ENCODE assay signal across 24 cellular contexts in genomic region chr2:233676046-233676445, GRCh38. TPM values are rescaled to one million over a fixed set of nuclear protein-coding genes. Genes with fewer than 3 reads are reported as not detected.
DNase-seq lines count a peak whose midpoint lies in the region; ATAC-seq, FAIRE-seq and TF ChIP-seq lines count a peak whose summit lies in the region.
"Had no signal": no experiment of that assay in that cellular context is flagged by ENCODE, and none has a peak within 500 bp of the region (broad histone marks: within the 10 kb centered on the region; RNA-seq: fewer than 3 reads in every experiment).

No MANE protein-coding gene starts in this region.

- TF ChIP-seq POLR2A in H54 (IDR thresholded peaks at IDR 0.05; ENCODE audit: low read depth, low read length): no peak

- ATAC-seq in GM21390 (IDR thresholded peaks at IDR 0.05; ENCODE audit: unreplicated experiment) (no peak), HG02870 (IDR thresholded peaks at IDR 0.05; ENCODE audit: unreplicated experiment) (no peak)
- ATAC-seq: CD8-positive, alpha-beta T cell; Right ventricle myocardium inferior had no signal

- DNase-seq in A172 (ENCODE audit: low spot score) (peak; percentile 51), H54 (ENCODE audit: insufficient read length, low spot score) (no peak), astrocyte of the hippocampus (ENCODE audit: low read depth, low spot score) (peak; percentile 14), kidney glomerular epithelial cell (lab: John Stamatoyannopoulos, UW) (peak; percentile 73), cerebellar nuclear complex (lab: John Stamatoyannopoulos, UW) (no peak), SK-N-DZ (ENCODE audit: low spot score) (no peak)
- DNase-seq: CD8-positive, alpha-beta T cell; DMS79; GF-D8; HFFc6; MV-4-11; NCI-H1417; NCI-H2081 had no signal

- FAIRE-seq in H54 (lab: Jason Lieb, UNC): peak; percentile 15
- FAIRE-seq: D721Med, GM12891, GM18507, HTR-8/SVneo had no signal

RNA-seq across cellular contexts. Expression of gene UGT1A9, which starts 4.3 kb away (rescaled TPM):
- not detected in 2 replicates for total RNA-seq in A172 (2014; rRNA removed; shearing (Covaris generic))
- polyA plus RNA-seq in SK-N-DZ (2014; cell fraction: cytosol; rRNA removed): not detected in 2 replicates
- not detected in 2 replicates for polyA plus RNA-seq in SK-N-DZ (2014; cell fraction: nucleus; rRNA removed)
- total RNA-seq: CD8-positive, alpha-beta T cell; HFFc6; NCI-H460; PC-9; Right ventricle myocardium inferior had no signal
- polyA plus RNA-seq: IgD-negative memory B cell had no signal

RNA-seq across cellular contexts. Expression of gene UGT1A7, which starts 5.7 kb away (rescaled TPM):
- not detected in 2 replicates for total RNA-seq in A172 (2014; rRNA removed; shearing (Covaris generic))
- not detected in 2 replicates for polyA plus RNA-seq in SK-N-DZ (2014; cell fraction: cytosol; rRNA removed)
- polyA plus RNA-seq in SK-N-DZ (2014; cell fraction: nucleus; rRNA removed): not detected in 2 replicates
- total RNA-seq: CD8-positive, alpha-beta T cell; H4; HFFc6; NCI-H460; Right ventricle myocardium inferior had no signal
- polyA plus RNA-seq: IgD-negative memory B cell had no signal

RNA-seq across cellular contexts. Expression of gene UGT1A6, which starts 16.6 kb away (rescaled TPM):
- total RNA-seq in A172 (2014; rRNA removed; shearing (Covaris generic)): 0.05 TPM in 1 of 2 replicates, not detected in the other
- not detected in 2 replicates for polyA plus RNA-seq in SK-N-DZ (2014; cell fraction: cytosol; rRNA removed)
- not detected in 2 replicates for polyA plus RNA-seq in SK-N-DZ (2014; cell fraction: nucleus; rRNA removed)
- total RNA-seq: CD8-positive, alpha-beta T cell; HFFc6; NCI-H460; Right ventricle myocardium inferior had no signal
- polyA plus RNA-seq: IgD-negative memory B cell had no signal

RNA-seq across cellular contexts. Expression of gene UGT1A5, which starts 36.7 kb away (rescaled TPM):
- total RNA-seq in A172 (2014; rRNA removed; shearing (Covaris generic)): not detected in 2 replicates
- not detected in 2 replicates for polyA plus RNA-seq in SK-N-DZ (2014; cell fraction: cytosol; rRNA removed)
- polyA plus RNA-seq in SK-N-DZ (2014; cell fraction: nucleus; rRNA removed): not detected in 2 replicates
- total RNA-seq: CD8-positive, alpha-beta T cell; H4; HFFc6; NCI-H460; Right ventricle myocardium inferior had no signal
- polyA plus RNA-seq: IgD-negative memory B cell had no signal

RNA-seq across cellular contexts. Expression of gene UGT1A10, which starts 39.8 kb away (rescaled TPM):
- total RNA-seq in A172 (2014; rRNA removed; shearing (Covaris generic)): not detected in 2 replicates
- polyA plus RNA-seq in SK-N-DZ (2014; cell fraction: cytosol; rRNA removed): not detected in 2 replicates
- not detected in 2 replicates for polyA plus RNA-seq in SK-N-DZ (2014; cell fraction: nucleus; rRNA removed)
- total RNA-seq: CD8-positive, alpha-beta T cell; H4; HFFc6; NCI-H460; PC-9; Right ventricle myocardium inferior had no signal
- polyA plus RNA-seq: IgD-negative memory B cell had no signal

Comparison
In these comparisons a context has a peak if more than half of its experiments do, and no peak if none do; other contexts are left out.
1. DNase-seq: peak in A172 (single experiment), astrocyte of the hippocampus (single experiment) and kidney glomerular epithelial cell (single experiment); none in H54 (single experiment), cerebellar nuclear complex (0 of 2) and SK-N-DZ (single experiment).